In the genomic region with DNA sequence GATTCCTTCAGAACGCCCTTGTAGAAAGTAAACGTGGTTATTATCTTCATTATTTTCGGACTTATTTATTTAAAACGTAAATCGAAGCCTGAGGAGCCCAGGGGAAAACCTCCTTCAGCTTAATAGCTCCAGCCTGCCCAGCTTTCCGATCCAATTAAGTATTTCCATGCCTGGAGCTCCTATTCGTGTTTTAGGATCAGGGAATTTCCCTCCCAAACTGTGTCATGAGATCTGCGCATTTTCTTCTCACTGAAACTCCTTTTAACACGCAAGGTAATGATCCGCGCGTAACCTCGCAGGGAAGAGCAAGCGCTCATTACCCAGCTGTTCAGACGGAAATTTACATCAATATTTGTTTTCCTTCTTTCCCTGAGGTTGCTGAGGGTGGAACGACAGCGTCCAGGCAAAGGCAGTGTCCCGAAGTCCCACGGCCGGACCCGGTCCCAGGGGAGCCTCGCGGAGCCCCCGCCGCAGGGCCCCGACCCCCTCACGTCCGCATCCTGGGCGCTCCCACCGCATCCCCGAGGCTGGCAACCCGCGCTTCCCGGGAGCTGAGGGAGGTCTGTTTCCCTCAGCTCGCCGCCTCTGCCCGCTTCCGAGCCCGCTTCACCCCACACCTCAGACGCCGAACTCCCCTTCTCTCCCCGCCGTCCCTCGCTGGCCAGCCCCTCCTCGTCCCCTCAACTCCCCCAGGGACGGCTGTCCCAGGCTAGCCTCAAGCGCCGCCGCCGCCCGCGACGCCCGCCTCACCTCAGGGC, we compare ENCODE assay signal across 1 cellular context.
TF ChIP-seq lines count a peak whose summit lies in the region.

No MANE protein-coding gene starts in this region.

TF ChIP-seq in K562, 482 proteins besides CTCF, POLR2A, EP300 and RAD21 (continued from another document and continues in another):
- TF ChIP-seq, protein P1, sequence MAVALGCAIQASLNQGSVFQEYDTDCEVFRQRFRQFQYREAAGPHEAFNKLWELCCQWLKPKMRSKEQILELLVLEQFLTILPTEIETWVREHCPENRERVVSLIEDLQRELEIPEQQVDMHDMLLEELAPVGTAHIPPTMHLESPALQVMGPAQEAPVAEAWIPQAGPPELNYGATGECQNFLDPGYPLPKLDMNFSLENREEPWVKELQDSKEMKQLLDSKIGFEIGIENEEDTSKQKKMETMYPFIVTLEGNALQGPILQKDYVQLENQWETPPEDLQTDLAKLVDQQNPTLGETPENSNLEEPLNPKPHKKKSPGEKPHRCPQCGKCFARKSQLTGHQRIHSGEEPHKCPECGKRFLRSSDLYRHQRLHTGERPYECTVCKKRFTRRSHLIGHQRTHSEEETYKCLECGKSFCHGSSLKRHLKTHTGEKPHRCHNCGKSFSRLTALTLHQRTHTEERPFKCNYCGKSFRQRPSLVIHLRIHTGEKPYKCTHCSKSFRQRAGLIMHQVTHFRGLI (CRISPR knock-in tag; IDR thresholded peaks at IDR 0.05), result no peak
- TF ChIP-seq MED1 (CRISPR knock-in tag; IDR thresholded peaks at IDR 0.05; ENCODE audit: borderline replicate concordance) (no peak), CAMTA2 (CRISPR knock-in tag; conservative IDR thresholded peaks at IDR 0.05) (no peak), PYGO2 (tag; IDR thresholded peaks at IDR 0.05) (no peak), NR4A1 (CRISPR knock-in tag; IDR thresholded peaks at IDR 0.05) (0 out of 2 replicates have a peak, but pooled peaks have one; percentile 59), NR4A1 (tag; IDR thresholded peaks at IDR 0.05) (no peak), ZBTB1 (CRISPR knock-in tag; IDR thresholded peaks at IDR 0.05; ENCODE audit: borderline replicate concordance, low read depth) (peak; percentile 91), ZNF347 (CRISPR knock-in tag; IDR thresholded peaks at IDR 0.05; ENCODE audit: low read depth) (no peak), SUPT5H (IDR thresholded peaks at IDR 0.05) (peak; percentile 17; the same call in 1 of the 2 replicates), ZNF316 (IDR thresholded peaks at IDR 0.05) (no peak), FOSL1 (tag; conservative IDR thresholded peaks at IDR 0.05) (0 out of 2 replicates have a peak, but pooled peaks have one; percentile 20), XRCC5 (IDR thresholded peaks at IDR 0.05; ENCODE audit: low read depth, low read length) (no peak), PTTG1 (tag; IDR thresholded peaks at IDR 0.05; ENCODE audit: low read depth) (no peak), HIVEP1 (CRISPR knock-in tag; IDR thresholded peaks at IDR 0.05) (no peak), TAF7 (tag; IDR thresholded peaks at IDR 0.05) (no peak), TGIF2 (CRISPR knock-in tag; IDR thresholded peaks at IDR 0.05) (peak; percentile 33; the same call in 1 of the 2 replicates), ZNF23 (CRISPR knock-in tag; IDR thresholded peaks at IDR 0.05) (no peak), BCOR (IDR thresholded peaks at IDR 0.05) (0 out of 2 replicates have a peak, but pooled peaks have one; percentile 7), ZNF431 (CRISPR knock-in tag; IDR thresholded peaks at IDR 0.05) (no peak), TEAD4 (IDR thresholded peaks at IDR 0.05; ENCODE audit: low read length) (no peak), TEAD4 (CRISPR knock-in tag; IDR thresholded peaks at IDR 0.05; ENCODE audit: borderline replicate concordance) (no peak)
- TF ChIP-seq, protein P2, sequence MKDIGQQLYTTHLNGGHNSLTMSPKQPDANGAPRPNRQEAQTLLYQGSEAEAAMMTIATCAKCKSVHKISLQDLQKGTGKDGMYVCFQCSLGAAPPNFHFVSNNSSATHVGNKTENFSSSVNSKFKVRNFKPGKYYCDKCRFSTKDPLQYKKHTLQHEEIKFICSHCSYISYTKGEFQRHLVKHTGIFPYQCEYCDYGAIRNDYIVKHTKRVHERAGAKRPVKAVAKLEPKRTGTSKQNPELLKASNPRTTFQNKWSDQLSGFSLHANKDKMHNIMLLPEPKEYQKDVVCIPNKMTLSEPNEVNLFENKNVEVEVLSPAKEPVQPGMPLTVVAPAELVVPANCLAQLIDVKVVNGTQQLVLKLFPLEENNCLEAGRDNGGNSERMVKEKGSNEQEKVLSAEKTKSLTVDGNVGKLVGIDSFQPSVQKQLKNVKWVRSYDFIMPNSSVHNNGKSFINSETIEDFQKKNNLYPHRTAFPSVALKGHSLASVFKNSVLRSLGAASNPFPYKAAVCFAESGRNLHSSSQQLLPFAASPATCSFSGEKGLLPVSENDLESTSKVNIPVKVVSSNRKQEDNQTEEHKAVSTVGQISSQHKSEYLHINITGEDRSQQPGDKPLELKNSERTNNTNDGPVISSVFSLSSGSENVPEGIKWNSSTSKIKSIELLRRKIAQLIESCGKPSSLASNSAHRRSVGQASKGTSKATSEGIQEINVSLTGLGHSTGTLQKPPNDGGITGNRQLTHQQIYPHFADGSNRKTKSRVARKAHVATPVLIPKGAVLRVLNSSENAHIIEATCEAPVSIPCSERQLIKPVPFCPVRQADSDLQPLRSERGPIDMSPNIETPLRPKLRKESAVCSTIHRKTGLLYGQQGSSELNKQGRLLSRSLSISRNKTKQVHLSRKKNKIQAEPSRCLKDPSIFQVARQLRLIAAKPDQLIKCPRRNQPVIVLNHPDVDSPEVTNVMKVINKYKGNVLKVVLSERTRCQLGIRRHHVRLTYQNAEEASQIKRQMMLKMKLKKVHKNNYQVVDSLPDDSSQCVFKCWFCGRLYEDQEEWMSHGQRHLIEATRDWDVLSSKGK (CRISPR knock-in tag; IDR thresholded peaks at IDR 0.05), result no peak
- TF ChIP-seq, protein P3, sequence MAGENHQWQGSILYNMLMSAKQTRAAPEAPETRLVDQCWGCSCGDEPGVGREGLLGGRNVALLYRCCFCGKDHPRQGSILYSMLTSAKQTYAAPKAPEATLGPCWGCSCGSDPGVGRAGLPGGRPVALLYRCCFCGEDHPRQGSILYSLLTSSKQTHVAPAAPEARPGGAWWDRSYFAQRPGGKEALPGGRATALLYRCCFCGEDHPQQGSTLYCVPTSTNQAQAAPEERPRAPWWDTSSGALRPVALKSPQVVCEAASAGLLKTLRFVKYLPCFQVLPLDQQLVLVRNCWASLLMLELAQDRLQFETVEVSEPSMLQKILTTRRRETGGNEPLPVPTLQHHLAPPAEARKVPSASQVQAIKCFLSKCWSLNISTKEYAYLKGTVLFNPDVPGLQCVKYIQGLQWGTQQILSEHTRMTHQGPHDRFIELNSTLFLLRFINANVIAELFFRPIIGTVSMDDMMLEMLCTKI (IDR thresholded peaks at IDR 0.05; ENCODE audit: partially characterized antibody), result no peak
- TF ChIP-seq, protein P4, sequence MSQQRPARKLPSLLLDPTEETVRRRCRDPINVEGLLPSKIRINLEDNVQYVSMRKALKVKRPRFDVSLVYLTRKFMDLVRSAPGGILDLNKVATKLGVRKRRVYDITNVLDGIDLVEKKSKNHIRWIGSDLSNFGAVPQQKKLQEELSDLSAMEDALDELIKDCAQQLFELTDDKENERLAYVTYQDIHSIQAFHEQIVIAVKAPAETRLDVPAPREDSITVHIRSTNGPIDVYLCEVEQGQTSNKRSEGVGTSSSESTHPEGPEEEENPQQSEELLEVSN (IDR thresholded peaks at IDR 0.05; ENCODE audit: borderline replicate concordance in 1 of 2, extremely low read depth in 1 of 2, insufficient read depth in 1 of 2, insufficient read length in 1 of 2, low read depth in 1 of 2, low read length in 1 of 2, poor library complexity in 1 of 2, severe bottlenecking in 1 of 2), result peak in 1 of 2 experiments; percentile 4
- TF ChIP-seq, protein P5, sequence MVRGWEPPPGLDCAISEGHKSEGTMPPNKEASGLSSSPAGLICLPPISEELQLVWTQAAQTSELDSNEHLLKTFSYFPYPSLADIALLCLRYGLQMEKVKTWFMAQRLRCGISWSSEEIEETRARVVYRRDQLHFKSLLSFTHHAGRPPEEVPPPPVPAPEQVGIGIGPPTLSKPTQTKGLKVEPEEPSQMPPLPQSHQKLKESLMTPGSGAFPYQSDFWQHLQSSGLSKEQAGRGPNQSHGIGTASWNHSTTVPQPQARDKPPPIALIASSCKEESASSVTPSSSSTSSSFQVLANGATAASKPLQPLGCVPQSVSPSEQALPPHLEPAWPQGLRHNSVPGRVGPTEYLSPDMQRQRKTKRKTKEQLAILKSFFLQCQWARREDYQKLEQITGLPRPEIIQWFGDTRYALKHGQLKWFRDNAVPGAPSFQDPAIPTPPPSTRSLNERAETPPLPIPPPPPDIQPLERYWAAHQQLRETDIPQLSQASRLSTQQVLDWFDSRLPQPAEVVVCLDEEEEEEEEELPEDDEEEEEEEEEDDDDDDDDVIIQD (CRISPR knock-in tag; IDR thresholded peaks at IDR 0.05), result 0 out of 2 replicates have a peak, but pooled peaks have one; percentile 40
- TF ChIP-seq, protein P6, sequence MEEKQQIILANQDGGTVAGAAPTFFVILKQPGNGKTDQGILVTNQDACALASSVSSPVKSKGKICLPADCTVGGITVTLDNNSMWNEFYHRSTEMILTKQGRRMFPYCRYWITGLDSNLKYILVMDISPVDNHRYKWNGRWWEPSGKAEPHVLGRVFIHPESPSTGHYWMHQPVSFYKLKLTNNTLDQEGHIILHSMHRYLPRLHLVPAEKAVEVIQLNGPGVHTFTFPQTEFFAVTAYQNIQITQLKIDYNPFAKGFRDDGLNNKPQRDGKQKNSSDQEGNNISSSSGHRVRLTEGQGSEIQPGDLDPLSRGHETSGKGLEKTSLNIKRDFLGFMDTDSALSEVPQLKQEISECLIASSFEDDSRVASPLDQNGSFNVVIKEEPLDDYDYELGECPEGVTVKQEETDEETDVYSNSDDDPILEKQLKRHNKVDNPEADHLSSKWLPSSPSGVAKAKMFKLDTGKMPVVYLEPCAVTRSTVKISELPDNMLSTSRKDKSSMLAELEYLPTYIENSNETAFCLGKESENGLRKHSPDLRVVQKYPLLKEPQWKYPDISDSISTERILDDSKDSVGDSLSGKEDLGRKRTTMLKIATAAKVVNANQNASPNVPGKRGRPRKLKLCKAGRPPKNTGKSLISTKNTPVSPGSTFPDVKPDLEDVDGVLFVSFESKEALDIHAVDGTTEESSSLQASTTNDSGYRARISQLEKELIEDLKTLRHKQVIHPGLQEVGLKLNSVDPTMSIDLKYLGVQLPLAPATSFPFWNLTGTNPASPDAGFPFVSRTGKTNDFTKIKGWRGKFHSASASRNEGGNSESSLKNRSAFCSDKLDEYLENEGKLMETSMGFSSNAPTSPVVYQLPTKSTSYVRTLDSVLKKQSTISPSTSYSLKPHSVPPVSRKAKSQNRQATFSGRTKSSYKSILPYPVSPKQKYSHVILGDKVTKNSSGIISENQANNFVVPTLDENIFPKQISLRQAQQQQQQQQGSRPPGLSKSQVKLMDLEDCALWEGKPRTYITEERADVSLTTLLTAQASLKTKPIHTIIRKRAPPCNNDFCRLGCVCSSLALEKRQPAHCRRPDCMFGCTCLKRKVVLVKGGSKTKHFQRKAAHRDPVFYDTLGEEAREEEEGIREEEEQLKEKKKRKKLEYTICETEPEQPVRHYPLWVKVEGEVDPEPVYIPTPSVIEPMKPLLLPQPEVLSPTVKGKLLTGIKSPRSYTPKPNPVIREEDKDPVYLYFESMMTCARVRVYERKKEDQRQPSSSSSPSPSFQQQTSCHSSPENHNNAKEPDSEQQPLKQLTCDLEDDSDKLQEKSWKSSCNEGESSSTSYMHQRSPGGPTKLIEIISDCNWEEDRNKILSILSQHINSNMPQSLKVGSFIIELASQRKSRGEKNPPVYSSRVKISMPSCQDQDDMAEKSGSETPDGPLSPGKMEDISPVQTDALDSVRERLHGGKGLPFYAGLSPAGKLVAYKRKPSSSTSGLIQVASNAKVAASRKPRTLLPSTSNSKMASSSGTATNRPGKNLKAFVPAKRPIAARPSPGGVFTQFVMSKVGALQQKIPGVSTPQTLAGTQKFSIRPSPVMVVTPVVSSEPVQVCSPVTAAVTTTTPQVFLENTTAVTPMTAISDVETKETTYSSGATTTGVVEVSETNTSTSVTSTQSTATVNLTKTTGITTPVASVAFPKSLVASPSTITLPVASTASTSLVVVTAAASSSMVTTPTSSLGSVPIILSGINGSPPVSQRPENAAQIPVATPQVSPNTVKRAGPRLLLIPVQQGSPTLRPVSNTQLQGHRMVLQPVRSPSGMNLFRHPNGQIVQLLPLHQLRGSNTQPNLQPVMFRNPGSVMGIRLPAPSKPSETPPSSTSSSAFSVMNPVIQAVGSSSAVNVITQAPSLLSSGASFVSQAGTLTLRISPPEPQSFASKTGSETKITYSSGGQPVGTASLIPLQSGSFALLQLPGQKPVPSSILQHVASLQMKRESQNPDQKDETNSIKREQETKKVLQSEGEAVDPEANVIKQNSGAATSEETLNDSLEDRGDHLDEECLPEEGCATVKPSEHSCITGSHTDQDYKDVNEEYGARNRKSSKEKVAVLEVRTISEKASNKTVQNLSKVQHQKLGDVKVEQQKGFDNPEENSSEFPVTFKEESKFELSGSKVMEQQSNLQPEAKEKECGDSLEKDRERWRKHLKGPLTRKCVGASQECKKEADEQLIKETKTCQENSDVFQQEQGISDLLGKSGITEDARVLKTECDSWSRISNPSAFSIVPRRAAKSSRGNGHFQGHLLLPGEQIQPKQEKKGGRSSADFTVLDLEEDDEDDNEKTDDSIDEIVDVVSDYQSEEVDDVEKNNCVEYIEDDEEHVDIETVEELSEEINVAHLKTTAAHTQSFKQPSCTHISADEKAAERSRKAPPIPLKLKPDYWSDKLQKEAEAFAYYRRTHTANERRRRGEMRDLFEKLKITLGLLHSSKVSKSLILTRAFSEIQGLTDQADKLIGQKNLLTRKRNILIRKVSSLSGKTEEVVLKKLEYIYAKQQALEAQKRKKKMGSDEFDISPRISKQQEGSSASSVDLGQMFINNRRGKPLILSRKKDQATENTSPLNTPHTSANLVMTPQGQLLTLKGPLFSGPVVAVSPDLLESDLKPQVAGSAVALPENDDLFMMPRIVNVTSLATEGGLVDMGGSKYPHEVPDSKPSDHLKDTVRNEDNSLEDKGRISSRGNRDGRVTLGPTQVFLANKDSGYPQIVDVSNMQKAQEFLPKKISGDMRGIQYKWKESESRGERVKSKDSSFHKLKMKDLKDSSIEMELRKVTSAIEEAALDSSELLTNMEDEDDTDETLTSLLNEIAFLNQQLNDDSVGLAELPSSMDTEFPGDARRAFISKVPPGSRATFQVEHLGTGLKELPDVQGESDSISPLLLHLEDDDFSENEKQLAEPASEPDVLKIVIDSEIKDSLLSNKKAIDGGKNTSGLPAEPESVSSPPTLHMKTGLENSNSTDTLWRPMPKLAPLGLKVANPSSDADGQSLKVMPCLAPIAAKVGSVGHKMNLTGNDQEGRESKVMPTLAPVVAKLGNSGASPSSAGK (IDR thresholded peaks at IDR 0.05), result 0 out of 2 replicates have a peak, but pooled peaks have one; percentile 13
- TF ChIP-seq, protein P7, sequence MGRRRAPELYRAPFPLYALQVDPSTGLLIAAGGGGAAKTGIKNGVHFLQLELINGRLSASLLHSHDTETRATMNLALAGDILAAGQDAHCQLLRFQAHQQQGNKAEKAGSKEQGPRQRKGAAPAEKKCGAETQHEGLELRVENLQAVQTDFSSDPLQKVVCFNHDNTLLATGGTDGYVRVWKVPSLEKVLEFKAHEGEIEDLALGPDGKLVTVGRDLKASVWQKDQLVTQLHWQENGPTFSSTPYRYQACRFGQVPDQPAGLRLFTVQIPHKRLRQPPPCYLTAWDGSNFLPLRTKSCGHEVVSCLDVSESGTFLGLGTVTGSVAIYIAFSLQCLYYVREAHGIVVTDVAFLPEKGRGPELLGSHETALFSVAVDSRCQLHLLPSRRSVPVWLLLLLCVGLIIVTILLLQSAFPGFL (CRISPR knock-in tag; IDR thresholded peaks at IDR 0.05), result no peak
